7 cellular contexts compared by ENCODE assay signal in genomic region chr19:41322451-41322850, GRCh38. TPM values are rescaled to one million over a fixed set of nuclear protein-coding genes. Genes with fewer than 3 reads are reported as not detected.
DNase-seq lines count a peak whose midpoint lies in the region; ATAC-seq and TF ChIP-seq lines count a peak whose summit lies in the region.
"Had no signal": no experiment of that assay in that cellular context is flagged by ENCODE, and none has a peak within 500 bp of the region (broad histone marks: within the 10 kb centered on the region; RNA-seq: fewer than 3 reads in every experiment).

No MANE protein-coding gene starts in this region.

- H3K9me3 ChIP-seq in iPS-15b (ENCODE audit: control insufficient read depth, insufficient read depth, low read length) (no peaks in the 10 kb centered on the region), thyroid gland (no peaks in the 10 kb centered on the region)

- peak overlapping the region; percentile 48 for H3K27ac Mint-ChIP-seq in activated T-cell treated with anti-CD3 and anti-CD28 coated beads, Interleukin-2, amount 50 U/mL, for 72 hours

- H3K9ac ChIP-seq in iPS-15b (ENCODE audit: low read depth, low read length), result peak overlapping the region; percentile 56

- no peak for TF ChIP-seq CTCF in thyroid gland (IDR thresholded peaks at IDR 0.05)

- WGBS in thyroid gland, 2 donors, result 85 to 88% methylated on average over 10 to 11 of the region's 11 CpGs

- H3K9me3 Mint-ChIP-seq in activated T-cell treated with anti-CD3 and anti-CD28 coated beads, Interleukin-2, amount 50 U/mL, for 72 hours, result no peaks in the 10 kb centered on the region

- H3K4me1 Mint-ChIP-seq in activated T-cell treated with anti-CD3 and anti-CD28 coated beads, Interleukin-2, amount 50 U/mL, for 72 hours (ENCODE audit: low read depth), result peaks cover 45% of the 10 kb centered on the region

- ATAC-seq in activated T-cell treated with anti-CD3 and anti-CD28 coated beads, Interleukin-2, amount 50 U/mL, for 72 hours (replicated peaks in 1 of 2), result no peak

- peaks cover 7 to 15% of the 10 kb centered on the region in 2 donors for H3K36me3 Mint-ChIP-seq in activated T-cell treated with anti-CD3 and anti-CD28 coated beads, Interleukin-2, amount 50 U/mL, for 72 hours (ENCODE audit: insufficient read depth in 2 of 2)

- H3K27me3 Mint-ChIP-seq in activated T-cell treated with anti-CD3 and anti-CD28 coated beads, Interleukin-2, amount 50 U/mL, for 72 hours (ENCODE audit: low read depth), result no peaks in the 10 kb centered on the region

- H3K27me3 ChIP-seq in iPS-15b (ENCODE audit: control insufficient read depth, insufficient read depth, low read length), result no peaks in the 10 kb centered on the region
- H3K27me3 ChIP-seq in thyroid gland, result no peaks in the 10 kb centered on the region

- H3K4me3 ChIP-seq in iPS-15b (ENCODE audit: low read depth, low read length) (no peak overlapping the region), thyroid gland (replicated peaks in 1 of 3) (no peak overlapping the region)

- peak overlapping the region in 2 of 3 donors; percentile 76 to 85 for H3K27ac ChIP-seq in thyroid gland

- DNase-seq in activated T-cell treated with anti-CD3 and anti-CD28 coated beads, Interleukin-2, amount 50 U/mL, for 72 hours, result no peak
- DNase-seq in activated T-cell treated with anti-CD3 and anti-CD28 coated beads for 4 hours (no peak), thyroid gland (no peak), putamen (ENCODE audit: low spot score) (no peak), inferior parietal cortex (ENCODE audit: extremely low spot score) (no peak)
- DNase-seq: NCI-H510A treated with DMSO at 0.1 percent for 48 hours had no signal

- intact Hi-C loops in thyroid gland (cut with DNase I), result no loop called here

- H3K36me3 ChIP-seq in iPS-15b (ENCODE audit: control insufficient read depth, insufficient read depth, low read length) (peaks cover 29% of the 10 kb centered on the region), thyroid gland (peaks cover 8 to 22% of the 10 kb centered on the region in 2 donors)

- H3K4me3 Mint-ChIP-seq in activated T-cell treated with anti-CD3 and anti-CD28 coated beads, Interleukin-2, amount 50 U/mL, for 72 hours, result no peak overlapping the region

- peaks cover 26% of the 10 kb centered on the region for H3K4me1 ChIP-seq in iPS-15b (ENCODE audit: control insufficient read depth, insufficient read depth, low read length)
- peaks cover 31 to 61% of the 10 kb centered on the region in 2 donors for H3K4me1 ChIP-seq in thyroid gland

- TF ChIP-seq POLR2A in thyroid gland (IDR thresholded peaks at IDR 0.05), result no peak

RNA-seq across cellular contexts. Expression of gene CCDC97, which starts 12.5 kb away (rescaled TPM):
- total RNA-seq in activated T-cell treated with anti-CD3 and anti-CD28 coated beads, Interleukin-2, amount 50 U/mL, for 72 hours, result 10 to 100 TPM; 28.8 to 33.4 TPM
- total RNA-seq in thyroid gland, result 10 to 100 TPM; 10.6 to 22.0 (median 19.3) TPM

RNA-seq across cellular contexts. Expression of gene TGFB1, which starts 31.3 kb away (rescaled TPM):
- total RNA-seq in activated T-cell treated with anti-CD3 and anti-CD28 coated beads, Interleukin-2, amount 50 U/mL, for 72 hours, result 10 to 100 TPM; 93.5 to 94.2 TPM
- 10 to 100 TPM in 3 of 4 donors, 1 to 10 TPM in 1; 9.6 to 13.7 (median 11.0) TPM for total RNA-seq in thyroid gland

RNA-seq across cellular contexts. Expression of gene B9D2, which starts 41.5 kb away (rescaled TPM):
- 1 to 10 TPM; 6.4 to 7.7 TPM for total RNA-seq in activated T-cell treated with anti-CD3 and anti-CD28 coated beads, Interleukin-2, amount 50 U/mL, for 72 hours
- 10 to 100 TPM in 2 of 4 donors, 1 to 10 TPM in 2; 5.9 to 12.5 (median 9.9) TPM for total RNA-seq in thyroid gland

RNA-seq across cellular contexts. Expression of gene TMEM91, which starts 53.9 kb away (rescaled TPM):
- total RNA-seq in activated T-cell treated with anti-CD3 and anti-CD28 coated beads, Interleukin-2, amount 50 U/mL, for 72 hours, result 10 to 100 TPM; 12.3 to 12.8 TPM
- total RNA-seq in thyroid gland, result 10 to 100 TPM in 2 of 4 donors, 1 to 10 TPM in 2; 5.0 to 14.9 (median 9.0) TPM

RNA-seq across cellular contexts. Expression of gene HNRNPUL1, which starts 58.3 kb away (rescaled TPM):
- total RNA-seq in activated T-cell treated with anti-CD3 and anti-CD28 coated beads, Interleukin-2, amount 50 U/mL, for 72 hours, result 100 to 1,000 TPM; 276 to 351 TPM
- total RNA-seq in thyroid gland, result 100 to 1,000 TPM; 129 to 180 (median 150) TPM

Comparison
In these comparisons a context has a peak if more than half of its experiments do, and no peak if none do; other contexts are left out.
1. RNA of gene TGFB1, which starts 31.3 kb away (total RNA-seq): 93.5 to 94.2 TPM in activated T-cell treated with anti-CD3 and anti-CD28 coated beads, Interleukin-2, amount 50 U/mL, for 72 hours; 9.6 to 13.7 TPM in thyroid gland; every median in the first group is over 4 times any median in the second.